13 cellular contexts compared by ENCODE assay signal in the genomic region with DNA sequence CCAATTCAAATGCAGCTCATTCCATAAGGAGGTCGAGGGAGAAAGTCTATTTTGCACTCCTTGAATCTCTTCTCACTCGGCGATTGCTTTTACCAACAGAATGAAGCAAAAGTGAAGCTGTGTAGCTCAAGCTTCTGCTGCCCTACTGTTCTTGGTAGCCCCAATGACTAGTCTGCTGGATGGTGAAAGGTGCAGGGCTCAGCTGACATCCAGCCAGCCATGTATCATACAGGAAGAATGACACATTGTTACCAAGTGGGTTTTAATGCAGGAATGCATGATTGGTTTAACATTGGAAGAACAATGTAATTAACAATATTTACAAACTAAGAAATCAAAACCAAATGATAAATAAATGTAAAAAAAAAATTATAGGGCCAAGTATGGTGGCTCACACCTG.
"Had no signal": no experiment of that assay in that cellular context is flagged by ENCODE, and none has a peak within 500 bp of the region (broad histone marks: within the 10 kb centered on the region; RNA-seq: fewer than 3 reads in every experiment).

No MANE protein-coding gene starts in this region.

- H3K27me3 ChIP-seq: body of pancreas, thyroid gland had no signal

- H3K4me3 ChIP-seq: body of pancreas, thyroid gland had no signal

- H3K27ac ChIP-seq: body of pancreas, thyroid gland had no signal

- H3K36me3 ChIP-seq: thyroid gland had no signal

- DNase-seq: activated CD4-positive, alpha-beta T cell treated with anti-CD3 and anti-CD28 coated beads, Interleukin-2, amount 50 U/mL, for 1 hour; activated CD4-positive, CD25-positive, alpha-beta regulatory T cell; activated naive CD8-positive, alpha-beta T cell treated with anti-CD3 and anti-CD28 coated beads for 36 hours; amygdala; body of pancreas; cortex of kidney; effector memory CD4-positive, alpha-beta T cell; hippocampal formation; kidney; stimulated activated CD4-positive, alpha-beta T cell treated with anti-CD3 and anti-CD28 coated beads, Interleukin-12 subunit alpha, Interleukin-12 subunit beta, amount 100 ng/mL, for 4 hours; stimulated activated CD4-positive, alpha-beta T cell treated with anti-CD3 and anti-CD28 coated beads, Interleukin-2, amount 100 ng/mL, for 24 hours; T-helper 2 cell; thyroid gland had no signal

- H3K9me3 ChIP-seq: body of pancreas, thyroid gland had no signal

- H3K4me1 ChIP-seq: thyroid gland had no signal
